In genomic region chr13:48037346-48038173, GRCh38 we compare ENCODE assay signal across 1 cellular context.
TF ChIP-seq lines count a peak whose summit lies in the region.

TSS of gene NUDT15 (plus strand) at chr13:48037726. CDS start at chr13:48037747, 21 bp downstream.

TF ChIP-seq in HepG2, 621 proteins besides CTCF, POLR2A, EP300 and RAD21 (continued from another document and continues in another):
- TF ChIP-seq MLLT10 (CRISPR knock-in tag; IDR thresholded peaks at IDR 0.05) = no peak; the same call in 1 of the 2 replicates
- peak; percentile 93 for TF ChIP-seq NRL (CRISPR knock-in tag; IDR thresholded peaks at IDR 0.05; ENCODE audit: borderline replicate concordance)
- peak; percentile 47; the same call in 1 of the 2 replicates for TF ChIP-seq THYN1 (CRISPR knock-in tag; IDR thresholded peaks at IDR 0.05; ENCODE audit: borderline replicate concordance, low read depth)
- TF ChIP-seq ZNF510 (CRISPR knock-in tag; IDR thresholded peaks at IDR 0.05; ENCODE audit: low read depth) = peak; percentile 98
- TF ChIP-seq XBP1 (CRISPR knock-in tag; IDR thresholded peaks at IDR 0.05) = no peak
- TF ChIP-seq ZNF362 (CRISPR knock-in tag; IDR thresholded peaks at IDR 0.05; ENCODE audit: borderline replicate concordance) = peak; percentile 72; the same call in 1 of the 2 replicates
- TF ChIP-seq KLF6 (CRISPR knock-in tag; IDR thresholded peaks at IDR 0.05) = peak; percentile 40; the same call in 1 of the 2 replicates
- 0 out of 2 replicates have a peak, but pooled peaks have one; percentile 28 for TF ChIP-seq NFE2L1 (CRISPR knock-in tag; IDR thresholded peaks at IDR 0.05; ENCODE audit: borderline replicate concordance)
- peak; percentile 100 for TF ChIP-seq RXRA (CRISPR knock-in tag; IDR thresholded peaks at IDR 0.05)
- peak; percentile 96; the same call in 1 of the 2 replicates for TF ChIP-seq PRMT3 (CRISPR knock-in tag; IDR thresholded peaks at IDR 0.05; ENCODE audit: borderline replicate concordance, low read depth)
- TF ChIP-seq SRSF4 (IDR thresholded peaks at IDR 0.05; ENCODE audit: low read depth, low read length, poor library complexity, severe bottlenecking) = no peak
- TF ChIP-seq ZNF724P (CRISPR knock-in tag; IDR thresholded peaks at IDR 0.05; ENCODE audit: borderline replicate concordance) = peak; percentile 98
- TF ChIP-seq SAP130 (CRISPR knock-in tag; IDR thresholded peaks at IDR 0.05; ENCODE audit: low read depth) = peak; percentile 100
- 0 out of 2 replicates have a peak, but pooled peaks have one; percentile 73 for TF ChIP-seq ZNF101 (CRISPR knock-in tag; IDR thresholded peaks at IDR 0.05; ENCODE audit: borderline replicate concordance, low read depth)
- TF ChIP-seq ZNF674 (CRISPR knock-in tag; IDR thresholded peaks at IDR 0.05; ENCODE audit: low read depth) = no peak
- peak; percentile 99 for TF ChIP-seq GABPB1 (CRISPR knock-in tag; IDR thresholded peaks at IDR 0.05)
- peak; percentile 66; the same call in 1 of the 2 replicates for TF ChIP-seq ETV6 (CRISPR knock-in tag; conservative IDR thresholded peaks at IDR 0.05)
- peak; percentile 86; the same call in 1 of the 2 replicates for TF ChIP-seq ZNF331 (CRISPR knock-in tag; IDR thresholded peaks at IDR 0.05)
- peak; percentile 40 for TF ChIP-seq ZNF614 (CRISPR knock-in tag; IDR thresholded peaks at IDR 0.05; ENCODE audit: borderline replicate concordance)
- TF ChIP-seq, protein P1, sequence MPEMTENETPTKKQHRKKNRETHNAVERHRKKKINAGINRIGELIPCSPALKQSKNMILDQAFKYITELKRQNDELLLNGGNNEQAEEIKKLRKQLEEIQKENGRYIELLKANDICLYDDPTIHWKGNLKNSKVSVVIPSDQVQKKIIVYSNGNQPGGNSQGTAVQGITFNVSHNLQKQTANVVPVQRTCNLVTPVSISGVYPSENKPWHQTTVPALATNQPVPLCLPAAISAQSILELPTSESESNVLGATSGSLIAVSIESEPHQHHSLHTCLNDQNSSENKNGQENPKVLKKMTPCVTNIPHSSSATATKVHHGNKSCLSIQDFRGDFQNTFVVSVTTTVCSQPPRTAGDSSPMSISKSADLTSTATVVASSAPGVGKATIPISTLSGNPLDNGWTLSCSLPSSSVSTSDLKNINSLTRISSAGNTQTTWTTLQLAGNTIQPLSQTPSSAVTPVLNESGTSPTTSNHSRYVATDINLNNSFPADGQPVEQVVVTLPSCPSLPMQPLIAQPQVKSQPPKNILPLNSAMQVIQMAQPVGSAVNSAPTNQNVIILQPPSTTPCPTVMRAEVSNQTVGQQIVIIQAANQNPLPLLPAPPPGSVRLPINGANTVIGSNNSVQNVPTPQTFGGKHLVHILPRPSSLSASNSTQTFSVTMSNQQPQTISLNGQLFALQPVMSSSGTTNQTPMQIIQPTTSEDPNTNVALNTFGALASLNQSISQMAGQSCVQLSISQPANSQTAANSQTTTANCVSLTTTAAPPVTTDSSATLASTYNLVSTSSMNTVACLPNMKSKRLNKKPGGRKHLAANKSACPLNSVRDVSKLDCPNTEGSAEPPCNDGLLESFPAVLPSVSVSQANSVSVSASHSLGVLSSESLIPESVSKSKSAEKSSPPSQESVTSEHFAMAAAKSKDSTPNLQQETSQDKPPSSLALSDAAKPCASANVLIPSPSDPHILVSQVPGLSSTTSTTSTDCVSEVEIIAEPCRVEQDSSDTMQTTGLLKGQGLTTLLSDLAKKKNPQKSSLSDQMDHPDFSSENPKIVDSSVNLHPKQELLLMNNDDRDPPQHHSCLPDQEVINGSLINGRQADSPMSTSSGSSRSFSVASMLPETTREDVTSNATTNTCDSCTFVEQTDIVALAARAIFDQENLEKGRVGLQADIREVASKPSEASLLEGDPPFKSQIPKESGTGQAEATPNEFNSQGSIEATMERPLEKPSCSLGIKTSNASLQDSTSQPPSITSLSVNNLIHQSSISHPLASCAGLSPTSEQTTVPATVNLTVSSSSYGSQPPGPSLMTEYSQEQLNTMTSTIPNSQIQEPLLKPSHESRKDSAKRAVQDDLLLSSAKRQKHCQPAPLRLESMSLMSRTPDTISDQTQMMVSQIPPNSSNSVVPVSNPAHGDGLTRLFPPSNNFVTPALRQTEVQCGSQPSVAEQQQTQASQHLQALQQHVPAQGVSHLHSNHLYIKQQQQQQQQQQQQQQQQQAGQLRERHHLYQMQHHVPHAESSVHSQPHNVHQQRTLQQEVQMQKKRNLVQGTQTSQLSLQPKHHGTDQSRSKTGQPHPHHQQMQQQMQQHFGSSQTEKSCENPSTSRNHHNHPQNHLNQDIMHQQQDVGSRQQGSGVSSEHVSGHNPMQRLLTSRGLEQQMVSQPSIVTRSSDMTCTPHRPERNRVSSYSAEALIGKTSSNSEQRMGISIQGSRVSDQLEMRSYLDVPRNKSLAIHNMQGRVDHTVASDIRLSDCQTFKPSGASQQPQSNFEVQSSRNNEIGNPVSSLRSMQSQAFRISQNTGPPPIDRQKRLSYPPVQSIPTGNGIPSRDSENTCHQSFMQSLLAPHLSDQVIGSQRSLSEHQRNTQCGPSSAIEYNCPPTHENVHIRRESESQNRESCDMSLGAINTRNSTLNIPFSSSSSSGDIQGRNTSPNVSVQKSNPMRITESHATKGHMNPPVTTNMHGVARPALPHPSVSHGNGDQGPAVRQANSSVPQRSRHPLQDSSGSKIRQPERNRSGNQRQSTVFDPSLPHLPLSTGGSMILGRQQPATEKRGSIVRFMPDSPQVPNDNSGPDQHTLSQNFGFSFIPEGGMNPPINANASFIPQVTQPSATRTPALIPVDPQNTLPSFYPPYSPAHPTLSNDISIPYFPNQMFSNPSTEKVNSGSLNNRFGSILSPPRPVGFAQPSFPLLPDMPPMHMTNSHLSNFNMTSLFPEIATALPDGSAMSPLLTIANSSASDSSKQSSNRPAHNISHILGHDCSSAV (CRISPR knock-in tag; IDR thresholded peaks at IDR 0.05; ENCODE audit: borderline replicate concordance) = peak; percentile 50; the same call in 1 of the 2 replicates
- TF ChIP-seq ZNF629 (CRISPR knock-in tag; conservative IDR thresholded peaks at IDR 0.05) = 0 out of 2 replicates have a peak, but pooled peaks have one; percentile 9
- peak; percentile 85 for TF ChIP-seq ZNF441 (CRISPR knock-in tag; IDR thresholded peaks at IDR 0.05; ENCODE audit: borderline replicate concordance)
- peak; percentile 93 for TF ChIP-seq ZNF607 (CRISPR knock-in tag; IDR thresholded peaks at IDR 0.05; ENCODE audit: borderline replicate concordance)
- TF ChIP-seq ZNF282 (IDR thresholded peaks at IDR 0.05; ENCODE audit: partially characterized antibody) = no peak
- 0 out of 2 replicates have a peak, but pooled peaks have one; percentile 46 for TF ChIP-seq ZNF20 (CRISPR knock-in tag; IDR thresholded peaks at IDR 0.05)
- peak; percentile 92 for TF ChIP-seq CBFB (CRISPR knock-in tag; IDR thresholded peaks at IDR 0.05)
- TF ChIP-seq PBX3 (CRISPR knock-in tag; IDR thresholded peaks at IDR 0.05; ENCODE audit: borderline replicate concordance) = no peak
- TF ChIP-seq, protein P2, sequence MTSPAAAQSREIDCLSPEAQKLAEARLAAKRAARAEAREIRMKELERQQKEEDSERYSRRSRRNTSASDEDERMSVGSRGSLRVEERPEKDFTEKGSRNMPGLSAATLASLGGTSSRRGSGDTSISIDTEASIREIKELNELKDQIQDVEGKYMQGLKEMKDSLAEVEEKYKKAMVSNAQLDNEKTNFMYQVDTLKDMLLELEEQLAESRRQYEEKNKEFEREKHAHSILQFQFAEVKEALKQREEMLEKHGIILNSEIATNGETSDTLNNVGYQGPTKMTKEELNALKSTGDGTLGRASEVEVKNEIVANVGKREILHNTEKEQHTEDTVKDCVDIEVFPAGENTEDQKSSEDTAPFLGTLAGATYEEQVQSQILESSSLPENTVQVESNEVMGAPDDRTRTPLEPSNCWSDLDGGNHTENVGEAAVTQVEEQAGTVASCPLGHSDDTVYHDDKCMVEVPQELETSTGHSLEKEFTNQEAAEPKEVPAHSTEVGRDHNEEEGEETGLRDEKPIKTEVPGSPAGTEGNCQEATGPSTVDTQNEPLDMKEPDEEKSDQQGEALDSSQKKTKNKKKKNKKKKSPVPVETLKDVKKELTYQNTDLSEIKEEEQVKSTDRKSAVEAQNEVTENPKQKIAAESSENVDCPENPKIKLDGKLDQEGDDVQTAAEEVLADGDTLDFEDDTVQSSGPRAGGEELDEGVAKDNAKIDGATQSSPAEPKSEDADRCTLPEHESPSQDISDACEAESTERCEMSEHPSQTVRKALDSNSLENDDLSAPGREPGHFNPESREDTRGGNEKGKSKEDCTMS (CRISPR knock-in tag; conservative IDR thresholded peaks at IDR 0.05) = no peak
- TF ChIP-seq ZNF777 (CRISPR knock-in tag; IDR thresholded peaks at IDR 0.05) = no peak; the same call in 1 of the 2 replicates
- TF ChIP-seq YEATS2 (CRISPR knock-in tag; IDR thresholded peaks at IDR 0.05; ENCODE audit: borderline replicate concordance) = peak; percentile 97
- TF ChIP-seq ISL2 (CRISPR knock-in tag; IDR thresholded peaks at IDR 0.05) = peak; percentile 70; the same call in 1 of the 2 replicates
- peak; percentile 97 for TF ChIP-seq PHF8 (CRISPR knock-in tag; IDR thresholded peaks at IDR 0.05)
- TF ChIP-seq TSC22D2 (CRISPR knock-in tag; IDR thresholded peaks at IDR 0.05; ENCODE audit: borderline replicate concordance) = peak; percentile 9; the same call in 1 of the 2 replicates
- TF ChIP-seq RELA (CRISPR knock-in tag; IDR thresholded peaks at IDR 0.05) = no peak
- TF ChIP-seq TEAD2 (CRISPR knock-in tag; IDR thresholded peaks at IDR 0.05) = no peak
- TF ChIP-seq ZFP36L1 (CRISPR knock-in tag; IDR thresholded peaks at IDR 0.05) = peak; percentile 94
- TF ChIP-seq ASH2L (IDR thresholded peaks at IDR 0.05; ENCODE audit: insufficient read length, low read depth, low read length) = peak; percentile 98
- peak; percentile 62; the same call in 1 of the 2 replicates for TF ChIP-seq ZNF335 (CRISPR knock-in tag; IDR thresholded peaks at IDR 0.05)
- TF ChIP-seq ZNF839 (CRISPR knock-in tag; IDR thresholded peaks at IDR 0.05; ENCODE audit: borderline replicate concordance) = peak; percentile 12; the same call in 1 of the 2 replicates
- TF ChIP-seq MLXIP (CRISPR knock-in tag; IDR thresholded peaks at IDR 0.05; ENCODE audit: borderline replicate concordance) = no peak
- TF ChIP-seq ELF4 (CRISPR knock-in tag; IDR thresholded peaks at IDR 0.05; ENCODE audit: borderline replicate concordance) = peak; percentile 82; the same call in 1 of the 2 replicates
- peak; percentile 93; the same call in 1 of the 2 replicates for TF ChIP-seq ZSCAN29 (CRISPR knock-in tag; conservative IDR thresholded peaks at IDR 0.05)
- 0 out of 2 replicates have a peak, but pooled peaks have one; percentile 8 for TF ChIP-seq RFX3 (CRISPR knock-in tag; IDR thresholded peaks at IDR 0.05)
- TF ChIP-seq ZNF180 (CRISPR knock-in tag; IDR thresholded peaks at IDR 0.05; ENCODE audit: borderline replicate concordance, low read depth) = no peak
